Comparison of ENCODE assay signal across 16 cellular contexts in the genomic region with DNA sequence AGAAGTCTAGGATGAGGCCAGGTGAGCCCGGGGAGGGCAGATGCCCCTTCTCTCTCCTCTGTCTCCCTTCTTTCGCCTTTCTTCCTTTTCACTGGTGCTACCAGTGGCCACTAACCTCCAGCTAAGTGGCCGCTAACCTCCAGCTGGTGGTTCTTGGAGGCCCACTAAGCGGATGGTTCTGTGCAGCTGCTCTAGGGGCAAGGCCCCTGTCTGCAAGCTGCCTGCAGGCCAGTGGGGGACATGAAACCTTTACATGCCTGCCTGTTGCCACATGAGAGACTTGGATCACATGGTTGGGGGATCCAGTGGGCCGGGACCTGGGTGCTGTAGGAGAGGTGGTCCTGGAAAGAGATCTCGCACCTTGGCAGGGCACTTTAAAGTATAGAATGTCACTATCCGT.
"Had no signal": no experiment of that assay in that cellular context is flagged by ENCODE, and none has a peak within 500 bp of the region (broad histone marks: within the 10 kb centered on the region; RNA-seq: fewer than 3 reads in every experiment).

No MANE protein-coding gene starts in this region.

- DNase-seq: activated CD4-positive, CD25-positive, alpha-beta regulatory T cell treated with anti-CD3 and anti-CD28 coated beads, Interleukin-2, amount 50 U/mL, for 72 hours; activated gamma-delta T cell; body of pancreas; dorsolateral prefrontal cortex; immature natural killer cell; natural killer cell; occipital lobe; psoas muscle; SHP77 treated with DMSO at 0.1 percent for 48 hours; stimulated activated CD4-positive, alpha-beta T cell treated with anti-CD3 and anti-CD28 coated beads, Interleukin-2, amount 100 ng/mL, for 24 hours; stimulated activated naive CD4-positive, alpha-beta T cell treated with Interleukin-2 at 50 U/mL for 16 hours; trophoblast cell had no signal

- H3K27me3 ChIP-seq: body of pancreas, dorsolateral prefrontal cortex, esophagus muscularis mucosa, right lobe of liver had no signal

- H3K4me1 ChIP-seq: psoas muscle, right lobe of liver had no signal

- H3K9me3 Mint-ChIP-seq: immature natural killer cell, natural killer cell had no signal

- ATAC-seq: body of pancreas, lower lobe of right lung, mucosa of descending colon, natural killer cell, psoas muscle, right lobe of liver had no signal

- H3K27ac ChIP-seq: body of pancreas, dorsolateral prefrontal cortex, esophagus muscularis mucosa, psoas muscle had no signal

- H3K4me3 Mint-ChIP-seq: immature natural killer cell, natural killer cell had no signal

- H3K27ac Mint-ChIP-seq: immature natural killer cell had no signal

- H3K9me3 ChIP-seq: body of pancreas, esophagus muscularis mucosa, lower lobe of right lung, mucosa of descending colon, psoas muscle, right lobe of liver had no signal

- H3K36me3 ChIP-seq: right lobe of liver had no signal

- H3K4me3 ChIP-seq: body of pancreas, dorsolateral prefrontal cortex, esophagus muscularis mucosa, lower lobe of right lung, mucosa of descending colon, psoas muscle, right lobe of liver had no signal
